Comparison of ENCODE assay signal across 20 cellular contexts in the genomic region with DNA sequence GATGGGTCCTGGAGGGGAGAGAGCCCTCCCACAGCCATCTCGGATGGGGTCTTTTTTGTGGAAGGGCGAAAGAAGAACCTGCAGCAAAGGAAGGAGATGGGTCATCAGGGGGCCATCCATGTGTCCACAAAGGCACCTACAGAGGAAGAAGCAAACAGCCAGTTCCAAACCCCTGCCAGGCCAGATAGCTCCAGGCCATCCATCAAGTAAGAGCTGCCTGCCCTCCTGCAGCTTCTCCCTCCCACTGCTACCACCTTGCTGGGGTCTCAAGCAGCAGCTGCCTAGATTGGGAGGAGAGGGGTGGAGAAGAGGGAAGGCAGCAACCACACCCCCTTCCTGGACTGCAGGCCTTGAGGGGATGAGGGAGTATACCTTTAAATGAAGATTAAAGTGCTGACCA. TPM values are rescaled to one million over a fixed set of nuclear protein-coding genes. Genes with fewer than 3 reads are reported as not detected.
DNase-seq lines count a peak whose midpoint lies in the region; ATAC-seq and TF ChIP-seq lines count a peak whose summit lies in the region.
"Had no signal": no experiment of that assay in that cellular context is flagged by ENCODE, and none has a peak within 500 bp of the region (broad histone marks: within the 10 kb centered on the region; RNA-seq: fewer than 3 reads in every experiment).

No MANE protein-coding gene starts in this region.

- H3K9ac ChIP-seq in BLaER1 treated with 17β-estradiol and CSF1 and Interleukin-3, amounts not matched to agents 10 nM and 100 nM: no peak overlapping the region

- H3K36me3 ChIP-seq in BLaER1 treated with 17β-estradiol and CSF1 and Interleukin-3, amounts not matched to agents 10 nM and 100 nM: no peaks in the 10 kb centered on the region

- WGBS in lower leg skin, 2 donors: 83 to 97% methylated on average over 2 of the region's 2 CpGs

- H3K4me3 ChIP-seq in BLaER1 treated with 17β-estradiol and CSF1 and Interleukin-3, amounts not matched to agents 10 nM and 100 nM: no peak overlapping the region
- no peak overlapping the region for H3K4me3 ChIP-seq in lower leg skin (ENCODE audit: low read depth, poor library complexity, severe bottlenecking)

- no peaks in the 10 kb centered on the region for H3K27me3 ChIP-seq in BLaER1 treated with 17β-estradiol and CSF1 and Interleukin-3, amounts not matched to agents 10 nM and 100 nM

- DNase-seq in ELF-1 (ENCODE audit: low read depth, low spot score): peak; percentile 69
- no peak for DNase-seq in T-helper 17 cell
- no peak for DNase-seq in lower leg skin (ENCODE audit: low spot score in 2 of 2)
- DNase-seq in DMS153 treated with DMSO at 0.1 percent for 48 hours (lab: John Stamatoyannopoulos, UW; ENCODE audit: unreplicated experiment): no peak
- DNase-seq: 8988T; AML-193; C1 segment of cervical spinal cord; CD4-positive, alpha-beta memory T cell; CD4-positive, CD25-positive, alpha-beta regulatory T cell; CD8-positive, alpha-beta memory T cell; COR-L47; DMS 273 treated with DMSO at 0.1 percent for 48 hours; DMS153; DMS79 treated with DMSO at 0.1 percent for 48 hours; EL; GF-D8 had no signal

- H3K9me3 ChIP-seq in BLaER1 treated with 17β-estradiol and CSF1 and Interleukin-3, amounts not matched to agents 10 nM and 100 nM (replicated peaks in 1 of 11): no peaks in the 10 kb centered on the region
- H3K9me3 ChIP-seq in T-helper 17 cell (ENCODE audit: control insufficient read depth, low read length, poor library complexity, severe bottlenecking): no peaks in the 10 kb centered on the region

- H3K27ac Mint-ChIP-seq in T-helper 17 cell: peak overlapping the region; percentile 56
- H3K27ac Mint-ChIP-seq: B cell; CD4-positive, alpha-beta memory T cell; CD4-positive, CD25-positive, alpha-beta regulatory T cell; CD8-positive, alpha-beta memory T cell had no signal

- ATAC-seq in T-helper 17 cell (no peak), GM18909 (IDR thresholded peaks at IDR 0.05; ENCODE audit: poor library complexity, unreplicated experiment) (no peak)

- TF ChIP-seq POLR2A in lower leg skin (IDR thresholded peaks at IDR 0.05): no peak

- H3K36me3 Mint-ChIP-seq in T-helper 17 cell (ENCODE audit: low read depth): peaks cover 2% of the 10 kb centered on the region
- H3K36me3 Mint-ChIP-seq: CD4-positive, alpha-beta memory T cell; CD4-positive, CD25-positive, alpha-beta regulatory T cell; CD8-positive, alpha-beta memory T cell had no signal

- H3K4me1 Mint-ChIP-seq in T-helper 17 cell: peaks cover 25% of the 10 kb centered on the region

- intact Hi-C loops in lower leg skin (cut with DNase I; ENCODE audit: low total_unique reads): no loop called here

- H4K20me1 ChIP-seq in BLaER1 treated with 17β-estradiol and CSF1 and Interleukin-3, amounts not matched to agents 10 nM and 100 nM: no peaks in the 10 kb centered on the region

- peak overlapping the region in 7 of 11 experiments; percentile 12 to 95 (median 88); a peak in 13 of 22 replicates for H3K4me2 ChIP-seq in BLaER1 treated with 17β-estradiol and CSF1 and Interleukin-3, amounts not matched to agents 10 nM and 100 nM

- peaks cover 27 to 100% (median 90%) of the 10 kb centered on the region in 10 experiments for H3K4me1 ChIP-seq in BLaER1 treated with 17β-estradiol and CSF1 and Interleukin-3, amounts not matched to agents 10 nM and 100 nM

- peak overlapping the region; percentile 54 for H3K4me3 Mint-ChIP-seq in T-helper 17 cell
- H3K4me3 Mint-ChIP-seq: B cell; CD4-positive, alpha-beta memory T cell; CD4-positive, CD25-positive, alpha-beta regulatory T cell; CD8-positive, alpha-beta memory T cell had no signal

- H3K27me3 Mint-ChIP-seq in T-helper 17 cell: peaks cover 27% of the 10 kb centered on the region
- H3K27me3 Mint-ChIP-seq: B cell; CD4-positive, alpha-beta memory T cell had no signal

- TF ChIP-seq CTCF in lower leg skin (IDR thresholded peaks at IDR 0.05): no peak

- H3K27ac ChIP-seq in BLaER1 treated with 17β-estradiol and CSF1 and Interleukin-3, amounts not matched to agents 10 nM and 100 nM: peak overlapping the region in 6 of 11 experiments; percentile 82 to 94 (median 89); a peak in 11 of 22 replicates

RNA-seq across cellular contexts. Expression of gene FCAMR, which starts 4.5 kb away (rescaled TPM):
- total RNA-seq in T-helper 17 cell (not detected), lower leg skin (not detected)
- total RNA-seq: B cell; CD4-positive, alpha-beta memory T cell; CD4-positive, CD25-positive, alpha-beta regulatory T cell; CD8-positive, alpha-beta memory T cell; Daoy had no signal

RNA-seq across cellular contexts. Expression of gene PIGR, which starts 19.5 kb away (rescaled TPM):
- total RNA-seq in T-helper 17 cell: not detected
- total RNA-seq in lower leg skin: 1 to 10 TPM in 2 of 4 donors, under 1 TPM in 1, not detected in 1; 0.55 to 4.7 (median 2.0) TPM
- total RNA-seq: CD4-positive, alpha-beta memory T cell; CD4-positive, CD25-positive, alpha-beta regulatory T cell; Daoy had no signal

RNA-seq across cellular contexts. Expression of gene FCMR, which starts 44.0 kb away (rescaled TPM):
- 100 to 1,000 TPM; 206 to 249 TPM for total RNA-seq in T-helper 17 cell
- total RNA-seq in lower leg skin: 1 to 10 TPM in 2 of 4 donors, under 1 TPM in 1, not detected in 1; 0.34 to 1.4 (median 1.3) TPM

Comparison
In these comparisons a context has a peak if more than half of its experiments do, and no peak if none do; other contexts are left out.
1. RNA of gene FCMR, which starts 44.0 kb away (total RNA-seq): 206 to 249 TPM in T-helper 17 cell; 0.34 to 1.4 TPM in lower leg skin; every median in the first group is over 10 times any median in the second.